In genomic region chr6:142570221-142570671, GRCh38 we compare ENCODE assay signal across 10 cellular contexts.
DNase-seq lines count a peak whose midpoint lies in the region; ATAC-seq and TF ChIP-seq lines count a peak whose summit lies in the region.
"Had no signal": no experiment of that assay in that cellular context is flagged by ENCODE, and none has a peak within 500 bp of the region (broad histone marks: within the 10 kb centered on the region; RNA-seq: fewer than 3 reads in every experiment).

No MANE protein-coding gene starts in this region.

- peaks cover 5% of the 10 kb centered on the region; the same call in 1 of the 2 replicates for H3K9me2 ChIP-seq in GM23338 (ENCODE audit: insufficient read depth)

- no peak overlapping the region for H3K4me3 ChIP-seq in GM23338
- H3K4me3 ChIP-seq in SJCRH30, result no peak overlapping the region
- no peak overlapping the region for H3K4me3 ChIP-seq in fibroblast of the aortic adventitia (ENCODE audit: low read depth, low read length)
- H3K4me3 ChIP-seq in skeletal muscle cell (ENCODE audit: low read depth, low read length), result no peak overlapping the region
- H3K4me3 ChIP-seq: thyroid gland had no signal

- peaks cover 27% of the 10 kb centered on the region for H3K36me3 Mint-ChIP-seq in GM23338 (ENCODE audit: low read depth)
- H3K36me3 Mint-ChIP-seq: brain had no signal

- H3K36me3 ChIP-seq in GM23338 (ENCODE audit: insufficient read depth) (peaks cover 6% of the 10 kb centered on the region; the same call in 1 of the 2 replicates), SJCRH30 (no peaks in the 10 kb centered on the region)
- H3K36me3 ChIP-seq: thyroid gland had no signal

- TF ChIP-seq CTCF in GM23338 (conservative IDR thresholded peaks at IDR 0.05; ENCODE audit: low read depth in 2 of 2) (no peak), fibroblast of the aortic adventitia (IDR thresholded peaks at IDR 0.05; ENCODE audit: insufficient read depth, low read length) (no peak)

- no peaks in the 10 kb centered on the region for H3K79me2 ChIP-seq in GM23338 (replicated peaks; ENCODE audit: insufficient read depth)

- no peak overlapping the region for H3K4me3 Mint-ChIP-seq in GM23338
- H3K4me3 Mint-ChIP-seq: activated B cell treated with CpG ODN at 0.5 μM for 24 hours, brain had no signal

- H3K9me3 ChIP-seq in SJCRH30 (replicated peaks), result peaks cover 3% of the 10 kb centered on the region; the same call in 1 of the 2 replicates
- H3K9me3 ChIP-seq: thyroid gland had no signal

- peaks cover 4% of the 10 kb centered on the region for H3K27me3 Mint-ChIP-seq in GM23338 (ENCODE audit: insufficient read depth, low read depth, poor library complexity)
- H3K27me3 Mint-ChIP-seq: brain had no signal

- H3K27ac Mint-ChIP-seq in GM23338, result peak overlapping the region; percentile 21; the same call in 1 of the 2 replicates
- H3K27ac Mint-ChIP-seq: activated B cell treated with CpG ODN at 0.5 μM for 24 hours, brain had no signal

- H3F3A ChIP-seq in GM23338 (replicated peaks; ENCODE audit: low read depth), result no peaks in the 10 kb centered on the region

- no peaks in the 10 kb centered on the region for H4K20me1 ChIP-seq in GM23338 (replicated peaks; ENCODE audit: insufficient read depth)

- H3K4me1 ChIP-seq in GM23338 (ENCODE audit: insufficient read depth), result peaks cover 43% of the 10 kb centered on the region
- peaks cover 21% of the 10 kb centered on the region for H3K4me1 ChIP-seq in SJCRH30
- H3K4me1 ChIP-seq: thyroid gland had no signal

- ATAC-seq in GM23338 (no peak), HG03571 (IDR thresholded peaks at IDR 0.05; ENCODE audit: unreplicated experiment) (no peak)

- H3K27me3 ChIP-seq in GM23338 (ENCODE audit: insufficient read depth) (no peaks in the 10 kb centered on the region), SJCRH30 (no peaks in the 10 kb centered on the region)
- H3K27me3 ChIP-seq: thyroid gland had no signal

- DNase-seq in GM23338 (ENCODE audit: low spot score), result no peak
- peak; percentile 17 to 45 for DNase-seq in SJCRH30
- DNase-seq in fibroblast of the aortic adventitia (ENCODE audit: low read depth), result peak; percentile 5
- DNase-seq in skeletal muscle cell (ENCODE audit: low read depth), result peak; percentile 48
- no peak for DNase-seq in pons (ENCODE audit: low spot score)
- no peak for DNase-seq in NCI-H1694 treated with DMSO at 0.1 percent for 48 hours (lab: John Stamatoyannopoulos, UW)
- DNase-seq: activated B cell treated with CpG ODN at 0.5 μM for 24 hours, thyroid gland had no signal

- H2AFZ ChIP-seq in GM23338, result peak overlapping the region; percentile 67; the same call in 1 of the 2 replicates

- H3K27ac ChIP-seq in GM23338 (ENCODE audit: low read depth) (peak overlapping the region; percentile 77), SJCRH30 (no peak overlapping the region)
- H3K27ac ChIP-seq: thyroid gland had no signal

- peak overlapping the region; percentile 50 for H3K4me2 ChIP-seq in GM23338

- H3K4me1 Mint-ChIP-seq in GM23338, result peaks cover 41% of the 10 kb centered on the region
- H3K4me1 Mint-ChIP-seq: activated B cell treated with CpG ODN at 0.5 μM for 24 hours had no signal

- peaks cover 30% of the 10 kb centered on the region for H3K9me3 Mint-ChIP-seq in GM23338

TF ChIP-seq in GM23338, 12 proteins besides CTCF, POLR2A, EP300 and RAD21 (continues in another document):
- TF ChIP-seq EZH2 (IDR thresholded peaks at IDR 0.05; ENCODE audit: low read depth, unreplicated experiment) (no peak), STAT1 (IDR thresholded peaks at IDR 0.05; ENCODE audit: unreplicated experiment) (no peak), ZNF114 (CRISPR knock-in tag; IDR thresholded peaks at IDR 0.05) (no peak), ETS1 (IDR thresholded peaks at IDR 0.05) (no peak), CREB1 (CRISPR knock-in tag; IDR thresholded peaks at IDR 0.05; ENCODE audit: low read depth) (no peak), NANOG (IDR thresholded peaks at IDR 0.05; ENCODE audit: borderline replicate concordance) (no peak), ZNF462 (CRISPR knock-in tag; IDR thresholded peaks at IDR 0.05) (no peak), EZH2phosphoT487 (IDR thresholded peaks at IDR 0.05; ENCODE audit: unreplicated experiment) (no peak), ZNF331 (CRISPR knock-in tag; IDR thresholded peaks at IDR 0.05; ENCODE audit: low read depth) (no peak), POLR2AphosphoS5 (IDR thresholded peaks at IDR 0.05; ENCODE audit: low read depth) (no peak), JUNB (IDR thresholded peaks at IDR 0.05; ENCODE audit: unreplicated experiment) (no peak)

Comparison
In these comparisons a context has a peak if more than half of its experiments do, and no peak if none do; other contexts are left out.
1. DNase-seq: peak in SJCRH30 (2 of 2), fibroblast of the aortic adventitia (single experiment) and skeletal muscle cell (single experiment); none in GM23338 (single experiment), pons (single experiment) and NCI-H1694 treated with DMSO at 0.1 percent for 48 hours (single experiment).